In genomic region chr16:5487728-5488127, GRCh38 we compare ENCODE assay signal across 1 cellular context.
TF ChIP-seq lines count a peak whose summit lies in the region.

No MANE protein-coding gene starts in this region.

TF ChIP-seq in HepG2, 621 proteins besides CTCF, POLR2A, EP300 and RAD21 (continued from another document and continues in another):
- TF ChIP-seq MYPOP (CRISPR knock-in tag; IDR thresholded peaks at IDR 0.05): no peak
- TF ChIP-seq PAF1 (CRISPR knock-in tag; IDR thresholded peaks at IDR 0.05): no peak
- TF ChIP-seq NONO (IDR thresholded peaks at IDR 0.05): no peak
- TF ChIP-seq NONO (CRISPR knock-in tag; conservative IDR thresholded peaks at IDR 0.05): no peak
- no peak for TF ChIP-seq ZNF646 (CRISPR knock-in tag; IDR thresholded peaks at IDR 0.05)
- no peak for TF ChIP-seq MLXIP (CRISPR knock-in tag; IDR thresholded peaks at IDR 0.05; ENCODE audit: borderline replicate concordance)
- TF ChIP-seq CERS6 (CRISPR knock-in tag; IDR thresholded peaks at IDR 0.05): no peak
- no peak for TF ChIP-seq ZNF629 (CRISPR knock-in tag; conservative IDR thresholded peaks at IDR 0.05)
- no peak for TF ChIP-seq ERF (CRISPR knock-in tag; IDR thresholded peaks at IDR 0.05)
- no peak for TF ChIP-seq ZNF20 (CRISPR knock-in tag; IDR thresholded peaks at IDR 0.05)
- TF ChIP-seq DBP (CRISPR knock-in tag; IDR thresholded peaks at IDR 0.05; ENCODE audit: not compliant biosample characterization): no peak
- TF ChIP-seq BHLHE40 (IDR thresholded peaks at IDR 0.05; ENCODE audit: low read length): no peak
- TF ChIP-seq E2F2 (CRISPR knock-in tag; IDR thresholded peaks at IDR 0.05; ENCODE audit: borderline replicate concordance): no peak
- no peak for TF ChIP-seq MIXL1 (CRISPR knock-in tag; IDR thresholded peaks at IDR 0.05)
- TF ChIP-seq ZNF282 (IDR thresholded peaks at IDR 0.05; ENCODE audit: partially characterized antibody): peak; percentile 88
- no peak for TF ChIP-seq SATB2 (CRISPR knock-in tag; IDR thresholded peaks at IDR 0.05)
- TF ChIP-seq FOXK2 (IDR thresholded peaks at IDR 0.05): 0 out of 2 replicates have a peak, but pooled peaks have one; percentile 28
- no peak for TF ChIP-seq ZBTB44 (CRISPR knock-in tag; IDR thresholded peaks at IDR 0.05)
- TF ChIP-seq SNAPC5 (CRISPR knock-in tag; IDR thresholded peaks at IDR 0.05; ENCODE audit: borderline replicate concordance): no peak
- no peak for TF ChIP-seq HMGA1 (CRISPR knock-in tag; conservative IDR thresholded peaks at IDR 0.05)
- no peak for TF ChIP-seq ZNF639 (CRISPR knock-in tag; conservative IDR thresholded peaks at IDR 0.05)
- TF ChIP-seq MED1 (CRISPR knock-in tag; IDR thresholded peaks at IDR 0.05): no peak
- no peak for TF ChIP-seq HMGXB3 (CRISPR knock-in tag; IDR thresholded peaks at IDR 0.05; ENCODE audit: borderline replicate concordance)
- TF ChIP-seq CREB1 (IDR thresholded peaks at IDR 0.05): peak; percentile 95
- TF ChIP-seq CREB1 (CRISPR knock-in tag; IDR thresholded peaks at IDR 0.05): no peak
- no peak for TF ChIP-seq ZNF704 (CRISPR knock-in tag; IDR thresholded peaks at IDR 0.05; ENCODE audit: borderline replicate concordance)
- no peak for TF ChIP-seq RNF2 (conservative IDR thresholded peaks at IDR 0.05; ENCODE audit: low read depth)
- TF ChIP-seq RBM22 (optimal IDR thresholded peaks at IDR 0.05; ENCODE audit: low read length): no peak
